8 cellular contexts compared by ENCODE assay signal in genomic region chr3:157136647-157137387, GRCh38. TPM values are rescaled to one million over a fixed set of nuclear protein-coding genes. Genes with fewer than 3 reads are reported as not detected.
DNase-seq lines count a peak whose midpoint lies in the region; ATAC-seq and TF ChIP-seq lines count a peak whose summit lies in the region.

No MANE protein-coding gene starts in this region.

- no peak for TF ChIP-seq CTCF in osteoblast (IDR thresholded peaks at IDR 0.05; ENCODE audit: extremely low read depth, low read depth, low read length)

- no peaks in the 10 kb centered on the region for H3K27me3 ChIP-seq in osteoblast (ENCODE audit: insufficient read depth, low read length)

- H2AFZ ChIP-seq in osteoblast (ENCODE audit: low read length), result no peak overlapping the region

- H3K27ac ChIP-seq in cingulate gyrus (ENCODE audit: low read depth, low read length), result peak overlapping the region; percentile 91
- H3K27ac ChIP-seq in osteoblast (ENCODE audit: low read depth, low read length), result peak overlapping the region; percentile 62

- no peaks in the 10 kb centered on the region for H3K36me3 ChIP-seq in osteoblast (ENCODE audit: insufficient read depth, low read length)

- no peaks in the 10 kb centered on the region for H3K79me2 ChIP-seq in osteoblast (ENCODE audit: insufficient read depth, low read length)

- peak; percentile 10 for ATAC-seq in GM18861 (IDR thresholded peaks at IDR 0.05; ENCODE audit: unreplicated experiment)

- no peak overlapping the region for H3K4me2 ChIP-seq in osteoblast (ENCODE audit: insufficient read depth, low read length)

- no peaks in the 10 kb centered on the region for H4K20me1 ChIP-seq in osteoblast (ENCODE audit: insufficient read depth, low read length)

- peaks cover 53% of the 10 kb centered on the region for H3K4me1 ChIP-seq in osteoblast (ENCODE audit: insufficient read depth, low read length)

- DNase-seq in HT1080 (ENCODE audit: low read depth) (peak; percentile 29), osteoblast (ENCODE audit: insufficient read length, low spot score, missing footprints) (no peak), COLO829 (ENCODE audit: low spot score) (no peak), NCI-H526 treated with DMSO at 0.1 percent for 48 hours (lab: John Stamatoyannopoulos, UW) (no peak), NCI-H1092 treated with DMSO at 0.1 percent for 48 hours (lab: John Stamatoyannopoulos, UW) (no peak), amniotic stem cell (lab: John Stamatoyannopoulos, UW) (no peak)

- no peaks in the 10 kb centered on the region for H3K9me3 ChIP-seq in osteoblast (ENCODE audit: low read depth, low read length)

- no peak overlapping the region for H3K4me3 ChIP-seq in osteoblast (ENCODE audit: insufficient read depth, low read length)

RNA-seq across cellular contexts. Expression of gene CCNL1, which starts 23.1 kb away (rescaled TPM):
- total RNA-seq in HT1080 (2014; rRNA removed; shearing (Covaris generic)), result 82.5 and 86.8 TPM in 2 replicates
- 30.7 and 31.3 TPM in 2 replicates for polyA plus RNA-seq in HT1080 (2015; cell fraction: cytosol; rRNA removed)
- 584 and 668 TPM in 2 replicates for polyA plus RNA-seq in HT1080 (2015; cell fraction: nucleus; rRNA removed)
- 157 and 194 TPM in 2 replicates for total RNA-seq in osteoblast
